14 cellular contexts compared by ENCODE assay signal in the genomic region with DNA sequence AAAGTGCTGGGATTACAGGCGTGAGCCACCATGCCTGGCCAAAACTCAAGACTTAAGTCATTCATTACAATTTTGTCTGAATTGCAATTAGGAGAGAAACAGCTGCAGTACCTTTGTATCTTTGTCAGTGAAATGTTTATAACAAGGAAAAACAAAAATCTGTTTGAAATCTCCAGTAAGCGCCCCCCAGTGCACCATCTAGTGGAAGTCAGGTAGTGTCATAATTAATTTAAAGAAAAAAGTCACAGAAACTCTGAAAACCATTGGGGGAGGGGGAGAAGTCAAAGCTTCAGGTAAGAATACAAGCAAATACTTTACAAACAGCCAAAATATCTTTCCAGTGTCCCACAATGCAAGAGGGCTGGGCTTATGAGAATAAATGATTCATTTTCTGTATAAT. TPM values are rescaled to one million over a fixed set of nuclear protein-coding genes. Genes with fewer than 3 reads are reported as not detected.
DNase-seq lines count a peak whose midpoint lies in the region; ATAC-seq and TF ChIP-seq lines count a peak whose summit lies in the region.
"Had no signal": no experiment of that assay in that cellular context is flagged by ENCODE, and none has a peak within 500 bp of the region (broad histone marks: within the 10 kb centered on the region; RNA-seq: fewer than 3 reads in every experiment).

No MANE protein-coding gene starts in this region.

- no peaks in the 10 kb centered on the region for H3K9me3 Mint-ChIP-seq in HFFc6
- H3K9me3 Mint-ChIP-seq in activated CD8-positive, alpha-beta T cell treated with anti-CD3 and anti-CD28 coated beads, Interleukin-2, amount 10 ng/mL, durations not matched to agents 7 days and 5 days (ENCODE audit: insufficient read depth): no peaks in the 10 kb centered on the region
- H3K9me3 Mint-ChIP-seq in naive B cell: no peaks in the 10 kb centered on the region
- H3K9me3 Mint-ChIP-seq: IgD-negative memory B cell, nephron progenitor cell had no signal

- H3K27me3 Mint-ChIP-seq in HFFc6 (ENCODE audit: insufficient read depth): peaks cover 28% of the 10 kb centered on the region
- H3K27me3 Mint-ChIP-seq in activated CD8-positive, alpha-beta T cell treated with anti-CD3 and anti-CD28 coated beads, Interleukin-2, amount 10 ng/mL, durations not matched to agents 7 days and 5 days (ENCODE audit: low read depth): peaks cover 10% of the 10 kb centered on the region
- peaks cover 12 to 13% (median 12%) of the 10 kb centered on the region in 3 donors for H3K27me3 Mint-ChIP-seq in naive B cell

- peak; percentile 17 for DNase-seq in activated CD8-positive, alpha-beta memory T cell treated with anti-CD3 and anti-CD28 coated beads, Interleukin-2, amount 50 U/mL, for 4 hours
- DNase-seq in activated CD8-positive, alpha-beta memory T cell treated with anti-CD3 and anti-CD28 coated beads for 24 hours: no peak
- no peak for DNase-seq in HFFc6
- DNase-seq in activated CD8-positive, alpha-beta T cell treated with anti-CD3 and anti-CD28 coated beads, Interleukin-2, amount 10 ng/mL, durations not matched to agents 7 days and 5 days: peak; percentile 37
- peak; percentile 9 for DNase-seq in naive B cell
- no peak for DNase-seq in SHP77 (lab: John Stamatoyannopoulos, UW)
- DNase-seq: adrenal gland, DND-41, dorsolateral prefrontal cortex, NCI-H2029, nephron progenitor cell had no signal

- ATAC-seq in activated CD8-positive, alpha-beta T cell treated with anti-CD3 and anti-CD28 coated beads, Interleukin-2, amount 10 ng/mL, durations not matched to agents 7 days and 5 days: no peak
- ATAC-seq in naive B cell (ENCODE audit: low read depth in 2 of 2): no peak
- no peak for ATAC-seq in GM21515 (IDR thresholded peaks at IDR 0.05; ENCODE audit: unreplicated experiment)
- ATAC-seq in GM21825 (IDR thresholded peaks at IDR 0.05; ENCODE audit: unreplicated experiment): no peak

- POLR2A ChIA-PET in activated CD8-positive, alpha-beta T cell treated with anti-CD3 and anti-CD28 coated beads, Interleukin-2, amount 10 ng/mL, durations not matched to agents 7 days and 5 days (lab: Charles Lee): interaction anchor here (0.7 to 3.5 kb wide), 3 partner anchors 23 to 81 kb away, joined by 3 to 25 read pairs (median 3); no protein-coding TSS in a partner anchor

- TF ChIP-seq CTCF in HFFc6 (IDR thresholded peaks at IDR 0.05): peak; percentile 44

- H3K27ac Mint-ChIP-seq in HFFc6 (no peak overlapping the region), naive B cell (no peak overlapping the region)
- H3K27ac Mint-ChIP-seq in activated CD8-positive, alpha-beta T cell treated with anti-CD3 and anti-CD28 coated beads, Interleukin-2, amount 10 ng/mL, durations not matched to agents 7 days and 5 days: no peak overlapping the region
- H3K27ac Mint-ChIP-seq: nephron progenitor cell had no signal

- H3K4me1 Mint-ChIP-seq in HFFc6 (ENCODE audit: low read depth) (peaks cover 9% of the 10 kb centered on the region), naive B cell (peaks cover 16 to 26% (median 19%) of the 10 kb centered on the region in 3 donors)
- H3K4me1 Mint-ChIP-seq in activated CD8-positive, alpha-beta T cell treated with anti-CD3 and anti-CD28 coated beads, Interleukin-2, amount 10 ng/mL, durations not matched to agents 7 days and 5 days (ENCODE audit: low read depth): peaks cover 41% of the 10 kb centered on the region

- H3K36me3 Mint-ChIP-seq in HFFc6 (ENCODE audit: low read depth) (no peaks in the 10 kb centered on the region), naive B cell (no peaks in the 10 kb centered on the region)
- H3K36me3 Mint-ChIP-seq in activated CD8-positive, alpha-beta T cell treated with anti-CD3 and anti-CD28 coated beads, Interleukin-2, amount 10 ng/mL, durations not matched to agents 7 days and 5 days (ENCODE audit: low read depth): no peaks in the 10 kb centered on the region

- H3K4me3 Mint-ChIP-seq in HFFc6: no peak overlapping the region
- H3K4me3 Mint-ChIP-seq in activated CD8-positive, alpha-beta T cell treated with anti-CD3 and anti-CD28 coated beads, Interleukin-2, amount 10 ng/mL, durations not matched to agents 7 days and 5 days: no peak overlapping the region
- peak overlapping the region in 1 of 8 donors; percentile 61 for H3K4me3 Mint-ChIP-seq in naive B cell
- H3K4me3 Mint-ChIP-seq: nephron progenitor cell had no signal

- CTCF ChIA-PET in activated CD8-positive, alpha-beta T cell treated with anti-CD3 and anti-CD28 coated beads, Interleukin-2, amount 10 ng/mL, durations not matched to agents 7 days and 5 days (lab: Charles Lee): interaction anchor here (0.6 to 9.0 kb wide), 6 partner anchors 32 to 232 kb away, joined by 3 to 186 read pairs (median 65); no protein-coding TSS in a partner anchor

RNA-seq across cellular contexts. Expression of a gene that starts 2.8 kb away (rescaled TPM):
- 1 to 10 TPM in 2 of 6 experiments, under 1 TPM in 4; 0.80 to 2.6 (median 0.86) TPM for total RNA-seq in HFFc6 (2021; fragmentation: NEBNext Ultra II Directional; extraction: Animal tissue kit (Norgen Biotek cat#: 25700))
- 10 to 100 TPM; 13.0 to 13.5 TPM for total RNA-seq in activated CD8-positive, alpha-beta T cell treated with anti-CD3 and anti-CD28 coated beads, Interleukin-2, amount 10 ng/mL, durations not matched to agents 7 days and 5 days
- polyA plus RNA-seq in naive B cell (ENCODE audit: low read depth in 6 of 6): 1 to 10 TPM; 3.6 to 6.3 (median 4.6) TPM

Comparison
In these comparisons a context has a peak if more than half of its experiments do, and no peak if none do; other contexts are left out.
1. DNase-seq: peak in activated CD8-positive, alpha-beta memory T cell treated with anti-CD3 and anti-CD28 coated beads, Interleukin-2, amount 50 U/mL, for 4 hours (single experiment), activated CD8-positive, alpha-beta T cell treated with anti-CD3 and anti-CD28 coated beads, Interleukin-2, amount 10 ng/mL, durations not matched to agents 7 days and 5 days (single experiment) and naive B cell (single experiment); none in activated CD8-positive, alpha-beta memory T cell treated with anti-CD3 and anti-CD28 coated beads for 24 hours (single experiment), HFFc6 (single experiment) and SHP77 (0 of 2).